Comparison of ENCODE assay signal across 9 cellular contexts in the genomic region with DNA sequence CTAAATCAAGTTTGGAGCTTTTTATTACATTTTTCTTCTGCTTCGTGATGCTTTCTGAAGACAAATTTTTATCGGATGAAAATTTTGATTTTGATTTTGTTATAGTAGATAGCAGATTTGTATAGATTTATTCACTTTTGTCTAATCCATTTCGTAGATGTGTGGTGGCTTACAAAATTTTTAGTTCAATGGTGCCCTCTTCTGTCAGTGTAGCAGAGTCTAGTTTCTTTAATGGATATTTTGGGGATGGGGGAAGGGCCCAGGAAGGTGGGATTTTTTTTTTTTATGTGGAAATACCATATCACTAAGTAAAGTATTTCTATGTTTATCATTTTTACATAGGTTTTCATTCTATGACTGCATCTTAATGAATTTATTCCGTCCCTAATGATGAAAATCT.
DNase-seq lines count a peak whose midpoint lies in the region; ATAC-seq, FAIRE-seq and TF ChIP-seq lines count a peak whose summit lies in the region.
"Had no signal": no experiment of that assay in that cellular context is flagged by ENCODE, and none has a peak within 500 bp of the region (broad histone marks: within the 10 kb centered on the region; RNA-seq: fewer than 3 reads in every experiment).

No MANE protein-coding gene starts in this region.

- WGBS in A549 (ENCODE audit: missing lambda C conversion rate), result 16% methylated on average over 4 of the region's 4 CpGs

- ATAC-seq in A549, result peak in 1 of 2 experiments; percentile 73; a peak in 3 of 6 replicates
- ATAC-seq in HG03520 (IDR thresholded peaks at IDR 0.05; ENCODE audit: unreplicated experiment), result no peak
- ATAC-seq in CD4-positive, alpha-beta T cell (ENCODE audit: poor library complexity), result no peak
- ATAC-seq in GM18520 (IDR thresholded peaks at IDR 0.05; ENCODE audit: unreplicated experiment), result no peak

- no peaks in the 10 kb centered on the region for H3K27me3 ChIP-seq in CD4-positive, alpha-beta T cell (ENCODE audit: control insufficient read depth, insufficient read depth, low read length)

- H3K4me2 ChIP-seq in A549, result no peak overlapping the region

- no peaks in the 10 kb centered on the region for H3K36me3 ChIP-seq in HEK293 (ENCODE audit: control insufficient read depth in 2 of 2, insufficient read depth in 1 of 2, low read length in 2 of 2)

- H3K9me3 ChIP-seq in A549 (no peaks in the 10 kb centered on the region), HEK293 (ENCODE audit: control insufficient read depth, insufficient read depth, low read depth, low read length) (no peaks in the 10 kb centered on the region)
- H3K9me3 ChIP-seq in CD4-positive, alpha-beta T cell (ENCODE audit: control insufficient read depth, low read length), result no peaks in the 10 kb centered on the region

- H3K4me3 ChIP-seq in A549 (no peak overlapping the region), HEK293 (ENCODE audit: low read depth, low read length) (no peak overlapping the region)

- H3K4me1 ChIP-seq in A549, result no peaks in the 10 kb centered on the region
- H3K4me1 ChIP-seq in HEK293 (ENCODE audit: control insufficient read depth, insufficient read depth, low read length), result peaks cover 11% of the 10 kb centered on the region

- no peaks in the 10 kb centered on the region for H3K36me3 Mint-ChIP-seq in CD4-positive, alpha-beta T cell (ENCODE audit: low read depth)

- POLR2A ChIA-PET in A549 (lab: Yijun Ruan, JAX) (no interaction called here), HEK293 (lab: Yijun Ruan, JAX) (no interaction called here)
- POLR2A ChIA-PET in CD4-positive, alpha-beta T cell (lab: Charles Lee), result no interaction called here

- no peak for TF ChIP-seq EP300 in A549 (IDR thresholded peaks at IDR 0.05)

- H3K27ac ChIP-seq in A549 (no peak overlapping the region), HEK293 (ENCODE audit: extremely low read depth, low read depth, low read length) (no peak overlapping the region)
- no peak overlapping the region for H3K27ac ChIP-seq in CD4-positive, alpha-beta T cell (ENCODE audit: low read depth, low read length)

- no peaks in the 10 kb centered on the region for H3K9me3 Mint-ChIP-seq in CD4-positive, alpha-beta T cell

- peak; percentile 82 to 94 for TF ChIP-seq RAD21 in A549 (conservative IDR thresholded peaks at IDR 0.05 in 1 of 2, IDR thresholded peaks at IDR 0.05 in 1 of 2)

- CTCF ChIA-PET in A549 (lab: Yijun Ruan, JAX), result interaction anchor here (0.6 to 3.3 kb wide), 30 partner anchors 9 to 691 kb away, joined by 3 to 30 read pairs (median 3); a partner anchor contains a TSS
- CTCF ChIA-PET in HEK293 (lab: Yijun Ruan, JAX), result interaction anchor here (0.6 to 2.8 kb wide), 9 partner anchors 10 to 591 kb away, joined by 3 to 12 read pairs (median 3); a partner anchor contains a TSS
- CTCF ChIA-PET in CD4-positive, alpha-beta T cell (lab: Charles Lee), result no interaction called here

- H3K4me1 Mint-ChIP-seq in CD4-positive, alpha-beta T cell (ENCODE audit: low read depth), result no peaks in the 10 kb centered on the region

- no peak for FAIRE-seq in A549 (lab: Jason Lieb, UNC)

- H3K27ac Mint-ChIP-seq in CD4-positive, alpha-beta T cell, result no peak overlapping the region

- H3K27me3 Mint-ChIP-seq in CD4-positive, alpha-beta T cell, result no peaks in the 10 kb centered on the region

- intact Hi-C loops in CD4-positive, alpha-beta T cell (cut with DNase I, micrococcal nuclease), result no loop called here

- no peak overlapping the region for H3K4me3 Mint-ChIP-seq in CD4-positive, alpha-beta T cell

- DNase-seq in A549 (ENCODE audit: low read depth in 1 of 2, low spot score in 1 of 2), result peak; percentile 3 to 52
- peak; percentile 31 for DNase-seq in SHP77 treated with DMSO at 0.1 percent for 48 hours (lab: John Stamatoyannopoulos, UW)
- DNase-seq in glomerular visceral epithelial cell (ENCODE audit: extremely low spot score), result peak; percentile 39
- DNase-seq in activated CD4-positive, alpha-beta T cell treated with anti-CD3 and anti-CD28 coated beads, Interleukin-2, amount 50 U/mL, for 48 hours, result no peak
- no peak for DNase-seq in CD4-positive, alpha-beta T cell
- DNase-seq: activated CD4-positive, CD25-positive, alpha-beta regulatory T cell treated with anti-CD3 and anti-CD28 coated beads, Interleukin-2, amount 50 U/mL, for 72 hours had no signal

- TF ChIP-seq POLR2A in A549 (IDR thresholded peaks at IDR 0.05; ENCODE audit: low read length), result no peak

- TF ChIP-seq CTCF in A549 (IDR thresholded peaks at IDR 0.05) (peak; percentile 85), HEK293 (tag by site-specific recombination; IDR thresholded peaks at IDR 0.05) (peak; percentile 45; the same call in 1 of the 2 replicates)
- no peak for TF ChIP-seq CTCF in CD4-positive, alpha-beta T cell (IDR thresholded peaks at IDR 0.05)

TF ChIP-seq in A549, 52 proteins besides CTCF, POLR2A, EP300 and RAD21:
- no peak for TF ChIP-seq ZFP36 (IDR thresholded peaks at IDR 0.05; ENCODE audit: borderline replicate concordance, partially characterized antibody)
- peak; percentile 94 for TF ChIP-seq SMC3 (IDR thresholded peaks at IDR 0.05)

TF ChIP-seq in HEK293, 187 proteins besides CTCF, POLR2A, EP300 and RAD21:
- TF ChIP-seq ZNF654 (tag by site-specific recombination; IDR thresholded peaks at IDR 0.05; ENCODE audit: low read depth) (peak; percentile 66), ZBTB8A (tag by site-specific recombination; IDR thresholded peaks at IDR 0.05) (no peak), KLF1 (tag by site-specific recombination; IDR thresholded peaks at IDR 0.05) (no peak)
TF ChIP-seq in HEK293: peak in this region for 1.

Comparison
In these comparisons a context has a peak if more than half of its experiments do, and no peak if none do; other contexts are left out.
1. DNase-seq: peak in A549 (2 of 2), SHP77 treated with DMSO at 0.1 percent for 48 hours (single experiment) and glomerular visceral epithelial cell (single experiment); none in activated CD4-positive, alpha-beta T cell treated with anti-CD3 and anti-CD28 coated beads, Interleukin-2, amount 50 U/mL, for 48 hours (0 of 2) and CD4-positive, alpha-beta T cell (0 of 10).